12 cellular contexts compared by ENCODE assay signal in the genomic region with DNA sequence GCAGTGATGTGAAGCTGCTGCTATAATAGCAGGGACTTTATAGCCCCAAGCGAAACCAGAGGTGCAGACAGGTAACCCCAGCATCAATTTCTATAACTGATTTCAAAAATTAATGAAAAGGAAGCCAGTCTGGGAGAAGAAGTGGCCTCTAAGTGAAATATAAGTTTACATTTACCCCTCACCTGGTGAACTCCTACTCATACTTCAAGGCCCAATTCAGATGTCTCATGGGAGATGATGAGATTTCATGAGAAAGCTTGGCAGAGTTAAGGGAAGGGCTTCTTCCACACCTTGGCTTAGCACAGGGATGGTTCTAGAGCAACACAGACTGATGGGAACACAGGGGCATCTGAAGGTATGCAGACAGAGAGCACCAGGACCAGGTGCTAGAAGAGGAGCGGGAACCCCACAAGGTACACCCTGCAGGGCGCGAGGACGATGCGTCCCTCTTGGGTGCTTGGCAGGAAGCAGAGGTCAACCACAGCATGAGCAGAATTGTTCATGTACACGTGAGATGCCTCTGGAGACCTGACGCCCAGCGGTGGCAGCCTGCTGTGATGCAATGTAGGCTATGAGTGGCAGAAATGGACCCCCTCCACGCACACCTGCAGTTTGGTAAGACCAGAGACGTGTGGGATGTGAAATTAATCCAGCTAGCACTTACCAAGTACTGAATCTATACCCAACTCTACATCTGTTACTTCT.
A peak's percentile ranks its signal among the peaks of the same experiment; 100 is the strongest.
DNase-seq lines count a peak whose midpoint lies in the region; ATAC-seq and TF ChIP-seq lines count a peak whose summit lies in the region.
"Had no signal": no experiment of that assay in that cellular context is flagged by ENCODE, and none has a peak within 500 bp of the region (broad histone marks: within the 10 kb centered on the region; RNA-seq: fewer than 3 reads in every experiment).

No MANE protein-coding gene starts in this region.

- peak; percentile 43 for ATAC-seq in stimulated activated naive CD8-positive, alpha-beta T cell treated with anti-CD3 and anti-CD28 coated beads, Interleukin-15, amount 100 ng/mL, for 72 hours
- no peak for ATAC-seq in stimulated activated naive CD8-positive, alpha-beta T cell treated with anti-CD3 and anti-CD28 coated beads, Interleukin-15, Interleukin-2, amounts not matched to agents 100 U/mL and 50 U/mL, for 24 hours
- ATAC-seq in HG02678 (IDR thresholded peaks at IDR 0.05; ENCODE audit: unreplicated experiment) (peak; percentile 65), HG03196 (IDR thresholded peaks at IDR 0.05; ENCODE audit: unreplicated experiment) (no peak)

- H3K27me3 Mint-ChIP-seq in stimulated activated naive CD8-positive, alpha-beta T cell treated with anti-CD3 and anti-CD28 coated beads, Interleukin-15, amount 100 ng/mL, for 72 hours: no peaks in the 10 kb centered on the region

- TF ChIP-seq CTCF in NB4 (IDR thresholded peaks at IDR 0.05; ENCODE audit: low read depth, low read length): no peak

- no peak overlapping the region for H3K4me3 Mint-ChIP-seq in stimulated activated naive CD8-positive, alpha-beta T cell treated with anti-CD3 and anti-CD28 coated beads, Interleukin-15, amount 100 ng/mL, for 72 hours

- H3K27ac Mint-ChIP-seq in stimulated activated naive CD8-positive, alpha-beta T cell treated with anti-CD3 and anti-CD28 coated beads, Interleukin-15, amount 100 ng/mL, for 72 hours: no peak overlapping the region
- H3K27ac Mint-ChIP-seq: progenitor cell of endocrine pancreas had no signal

- no peak overlapping the region for H3K4me3 ChIP-seq in NB4 (ENCODE audit: low read depth, low read length)

- H3K9me3 Mint-ChIP-seq in stimulated activated naive CD8-positive, alpha-beta T cell treated with anti-CD3 and anti-CD28 coated beads, Interleukin-15, amount 100 ng/mL, for 72 hours: peaks cover 31 to 37% of the 10 kb centered on the region in 2 donors

- no peak for TF ChIP-seq POLR2A in NB4 (IDR thresholded peaks at IDR 0.05; ENCODE audit: extremely low read depth, insufficient read length)

- DNase-seq in stimulated activated naive CD8-positive, alpha-beta T cell treated with anti-CD3 and anti-CD28 coated beads, Interleukin-15, amount 100 ng/mL, for 72 hours: no peak
- no peak for DNase-seq in stimulated activated naive CD8-positive, alpha-beta T cell treated with anti-CD3 and anti-CD28 coated beads, Interleukin-15, Interleukin-2, amounts not matched to agents 100 U/mL and 50 U/mL, for 24 hours
- DNase-seq in NB4 (ENCODE audit: low read depth) (peak; percentile 37), NCI-H1436 treated with DMSO at 0.1 percent for 48 hours (lab: John Stamatoyannopoulos, UW) (no peak), NCI-H1092 (lab: John Stamatoyannopoulos, UW) (no peak), HuH-7.5 (ENCODE audit: low spot score) (no peak)
- DNase-seq: activated CD4-positive, alpha-beta T cell treated with anti-CD3 and anti-CD28 coated beads, Interleukin-2, amount 50 U/mL, for 4 hours; activated gamma-delta T cell; NCI-H1048 had no signal

- H3K4me1 Mint-ChIP-seq in stimulated activated naive CD8-positive, alpha-beta T cell treated with anti-CD3 and anti-CD28 coated beads, Interleukin-15, amount 100 ng/mL, for 72 hours: no peaks in the 10 kb centered on the region

Comparison
In these comparisons a context has a peak if more than half of its experiments do, and no peak if none do; other contexts are left out.
1. ATAC-seq: peak in stimulated activated naive CD8-positive, alpha-beta T cell treated with anti-CD3 and anti-CD28 coated beads, Interleukin-15, amount 100 ng/mL, for 72 hours (single experiment) and HG02678 (single experiment); none in stimulated activated naive CD8-positive, alpha-beta T cell treated with anti-CD3 and anti-CD28 coated beads, Interleukin-15, Interleukin-2, amounts not matched to agents 100 U/mL and 50 U/mL, for 24 hours (single experiment) and HG03196 (single experiment).